29 cellular contexts compared by ENCODE assay signal in genomic region chr10:64813391-64813790, GRCh38.
"Had no signal": no experiment of that assay in that cellular context is flagged by ENCODE, and none has a peak within 500 bp of the region (broad histone marks: within the 10 kb centered on the region; RNA-seq: fewer than 3 reads in every experiment).

No MANE protein-coding gene starts in this region.

- H3K4me3 ChIP-seq: ascending aorta, colonic mucosa, PC-9, SK-N-MC had no signal

- H3K27ac ChIP-seq: ascending aorta, colonic mucosa, KMS-11, PC-9, SK-N-MC, WERI-Rb-1 had no signal

- H3K27me3 ChIP-seq: ascending aorta, colonic mucosa had no signal

- ATAC-seq: activated CD8-positive, alpha-beta T cell treated with anti-CD3 and anti-CD28 coated beads for 36 hours; activated T-cell treated with anti-CD3 and anti-CD28 coated beads, Interleukin-2, amount 50 U/mL, for 72 hours; activated T-helper 17 cell treated with anti-CD3 and anti-CD28 coated beads, Interleukin-2, amount 50 U/mL, for 72 hours had no signal

- H3K36me3 ChIP-seq: ascending aorta, colonic mucosa, WERI-Rb-1 had no signal

- DNase-seq: activated CD4-positive, alpha-beta T cell treated with anti-CD3 and anti-CD28 coated beads, Interleukin-2, amount 10 ng/mL, durations not matched to agents 24 days and 14 days; activated CD4-positive, alpha-beta T cell treated with anti-CD3 and anti-CD28 coated beads, Interleukin-2, amount 50 U/mL, for 4 hours; activated CD8-positive, alpha-beta T cell treated with anti-CD3 and anti-CD28 coated beads for 36 hours; activated effector memory CD4-positive, alpha-beta T cell treated with anti-CD3 and anti-CD28 coated beads, Interleukin-2, amount 50 U/mL, for 16 hours; activated naive CD4-positive, alpha-beta T cell; activated naive CD4-positive, alpha-beta T cell treated with anti-CD3 and anti-CD28 coated beads, Interleukin-2, amount 50 U/mL, for 16 hours; activated naive CD8-positive, alpha-beta T cell treated with anti-CD3 and anti-CD28 coated beads for 36 hours; activated T-cell treated with anti-CD3 and anti-CD28 coated beads, Interleukin-2, amount 50 U/mL, for 1 hour; activated T-cell treated with anti-CD3 and anti-CD28 coated beads, Interleukin-2, amount 50 U/mL, for 72 hours; amygdala; central memory CD4-positive, alpha-beta T cell; colonic mucosa; NCI-H1092 treated with DMSO at 0.1 percent for 48 hours; NCI-H146; NCI-H187; NCI-H2029 treated with DMSO at 0.1 percent for 48 hours; NCI-H2107; NCI-H2171; NCI-H510A; NCI-H526; NCI-H748 treated with DMSO at 0.1 percent for 48 hours; NK-92 treated with Interleukin-12 subunit alpha and Interleukin-12 subunit beta, amount 100 ng/mL, for 24 hours; PC-9; Right ventricle myocardium superior; WERI-Rb-1 had no signal

- H3K9me3 ChIP-seq: colonic mucosa had no signal
